Comparison of ENCODE assay signal across 16 cellular contexts in genomic region chr11:134039726-134040385, GRCh38. TPM values are rescaled to one million over a fixed set of nuclear protein-coding genes. Genes with fewer than 3 reads are reported as not detected.
A peak's percentile ranks its signal among the peaks of the same experiment; 100 is the strongest.
DNase-seq lines count a peak whose midpoint lies in the region; TF ChIP-seq lines count a peak whose summit lies in the region.
"Had no signal": no experiment of that assay in that cellular context is flagged by ENCODE, and none has a peak within 500 bp of the region (broad histone marks: within the 10 kb centered on the region; RNA-seq: fewer than 3 reads in every experiment).

No MANE protein-coding gene starts in this region.

- no peak for TF ChIP-seq CTCF in MCF 10A (IDR thresholded peaks at IDR 0.05; ENCODE audit: unreplicated experiment)
- TF ChIP-seq CTCF in breast epithelium (IDR thresholded peaks at IDR 0.05): no peak
- TF ChIP-seq CTCF in hepatocyte (IDR thresholded peaks at IDR 0.05; ENCODE audit: poor library complexity): no peak
- TF ChIP-seq CTCF in prostate gland (IDR thresholded peaks at IDR 0.05): no peak
- TF ChIP-seq CTCF in BE2C (IDR thresholded peaks at IDR 0.05; ENCODE audit: low read depth, low read length): no peak

- H3K36me3 Mint-ChIP-seq in MCF 10A (ENCODE audit: insufficient read depth, unreplicated experiment): no peaks in the 10 kb centered on the region
- H3K36me3 Mint-ChIP-seq: type B pancreatic cell had no signal

- POLR2A ChIA-PET in MCF 10A (lab: Yijun Ruan, JAX): interaction anchor here (1.0 to 2.4 kb wide), 4 partner anchors 15 to 112 kb away, joined by 3 to 21 read pairs (median 5); no protein-coding TSS in a partner anchor

- TF ChIP-seq POLR2A in breast epithelium (IDR thresholded peaks at IDR 0.05) (no peak), prostate gland (IDR thresholded peaks at IDR 0.05) (no peak)

- H3K4me3 ChIP-seq in breast epithelium: no peak overlapping the region
- H3K4me3 ChIP-seq in hepatocyte: no peak overlapping the region
- no peak overlapping the region for H3K4me3 ChIP-seq in prostate gland
- H3K4me3 ChIP-seq in urinary bladder (ENCODE audit: low read depth, low read length): no peak overlapping the region
- H3K4me3 ChIP-seq in BE2C (ENCODE audit: low read depth, low read length): no peak overlapping the region
- H3K4me3 ChIP-seq: skin epidermis had no signal

- no peaks in the 10 kb centered on the region for H4K20me1 ChIP-seq in hepatocyte (ENCODE audit: insufficient read depth, poor library complexity, severe bottlenecking)

- CTCF ChIA-PET in MCF 10A (lab: Yijun Ruan, JAX): interaction anchor here (0.5 to 10.5 kb wide), 10 partner anchors 11 to 1189 kb away, joined by 3 to 92 read pairs (median 3); no protein-coding TSS in a partner anchor

- H3K27ac Mint-ChIP-seq in MCF 10A (ENCODE audit: low read depth, unreplicated experiment): peak overlapping the region; percentile 84
- H3K27ac Mint-ChIP-seq: activated CD8-positive, alpha-beta memory T cell treated with anti-CD3 and anti-CD28 coated beads, Interleukin-2, amount 10 ng/mL, durations not matched to agents 7 days and 5 days; activated T-helper 2 cell treated with anti-CD3 and anti-CD28 coated beads, Interferon-gamma antibody, Interleukin-2, Interleukin-4, amounts not matched to agents 10 μg/mL and 5 μg/mL and 100 μg/mL, durations not matched to agents 14 hours and 24 hours and 36 hours; T-helper 1 cell treated with Interleukin-12 subunit alpha and Interleukin-12 subunit beta and Interleukin-4 antibody, amounts not matched to agents 30 μg/mL and 1 μg/mL, for 36 hours; type B pancreatic cell had no signal

- no TSS peak for BruUV-seq in MCF 10A (replicated peaks; lab: Mats Ljungman, UMichigan)

- H3K4me1 ChIP-seq in breast epithelium: peaks cover 0 to 7% of the 10 kb centered on the region in 2 donors
- peaks cover 35% of the 10 kb centered on the region for H3K4me1 ChIP-seq in hepatocyte (ENCODE audit: insufficient read depth)
- H3K4me1 ChIP-seq in prostate gland (replicated peaks): peaks cover 5% of the 10 kb centered on the region
- H3K4me1 ChIP-seq in urinary bladder (ENCODE audit: insufficient read depth): no peaks in the 10 kb centered on the region
- peaks cover 41% of the 10 kb centered on the region for H3K4me1 ChIP-seq in BE2C

- WGBS in hepatocyte (ENCODE audit: low lambda C conversion rate, missing lambda C conversion rate): 80% methylated on average over 18 of the region's 18 CpGs
- WGBS in prostate gland: 90% methylated on average over 18 of the region's 18 CpGs
- WGBS in urinary bladder: 75% methylated on average over 18 of the region's 18 CpGs

- peak overlapping the region; percentile 39 for H3K4me2 ChIP-seq in hepatocyte

- H3K27ac ChIP-seq in breast epithelium (no peak overlapping the region), hepatocyte (peak overlapping the region; percentile 73), prostate gland (peak overlapping the region; percentile 16 to 32), urinary bladder (ENCODE audit: low read depth) (peak overlapping the region; percentile 54)

- H3K79me2 ChIP-seq in hepatocyte: no peaks in the 10 kb centered on the region

- H3K9me3 ChIP-seq in breast epithelium (no peaks in the 10 kb centered on the region), hepatocyte (ENCODE audit: low read depth) (no peaks in the 10 kb centered on the region), prostate gland (no peaks in the 10 kb centered on the region), BE2C (no peaks in the 10 kb centered on the region)

- H3K36me3 ChIP-seq in breast epithelium: no peaks in the 10 kb centered on the region
- no peaks in the 10 kb centered on the region for H3K36me3 ChIP-seq in hepatocyte (replicated peaks; ENCODE audit: insufficient read depth, low read depth)
- no peaks in the 10 kb centered on the region for H3K36me3 ChIP-seq in prostate gland
- no peaks in the 10 kb centered on the region for H3K36me3 ChIP-seq in urinary bladder (ENCODE audit: insufficient read depth)
- no peaks in the 10 kb centered on the region for H3K36me3 ChIP-seq in BE2C

- H3K9me2 ChIP-seq in hepatocyte (replicated peaks; ENCODE audit: insufficient read depth): no peaks in the 10 kb centered on the region

- no peak overlapping the region for H3K4me3 Mint-ChIP-seq in MCF 10A (ENCODE audit: unreplicated experiment)
- H3K4me3 Mint-ChIP-seq: activated CD8-positive, alpha-beta memory T cell treated with anti-CD3 and anti-CD28 coated beads, Interleukin-2, amount 10 ng/mL, durations not matched to agents 7 days and 5 days; T-helper 1 cell treated with Interleukin-12 subunit alpha and Interleukin-12 subunit beta and Interleukin-4 antibody, amounts not matched to agents 30 μg/mL and 1 μg/mL, for 36 hours; type B pancreatic cell had no signal

- H3K27me3 ChIP-seq in breast epithelium: no peaks in the 10 kb centered on the region
- H3K27me3 ChIP-seq in hepatocyte: no peaks in the 10 kb centered on the region
- H3K27me3 ChIP-seq in prostate gland (replicated peaks; ENCODE audit: insufficient read depth): no peaks in the 10 kb centered on the region
- H3K27me3 ChIP-seq in BE2C: no peaks in the 10 kb centered on the region

- H2AFZ ChIP-seq in hepatocyte: no peak overlapping the region

- intact Hi-C loops in MCF 10A (cut with micrococcal nuclease): no loop called here
- intact Hi-C loops in breast epithelium (cut with DNase I; ENCODE audit: low total_unique reads): no loop called here
- intact Hi-C loops in prostate gland (cut with DNase I): no loop called here

- H3K27me3 Mint-ChIP-seq in MCF 10A (ENCODE audit: insufficient read depth, unreplicated experiment): no peaks in the 10 kb centered on the region
- H3K27me3 Mint-ChIP-seq: activated CD8-positive, alpha-beta memory T cell treated with anti-CD3 and anti-CD28 coated beads, Interleukin-2, amount 10 ng/mL, durations not matched to agents 7 days and 5 days had no signal

- DNase-seq in MCF 10A (ENCODE audit: unreplicated experiment): no peak
- no peak for DNase-seq in breast epithelium (ENCODE audit: low spot score in 2 of 2)
- no peak for DNase-seq in hepatocyte (ENCODE audit: low spot score)
- DNase-seq in prostate gland (ENCODE audit: low spot score): no peak
- no peak for DNase-seq in stimulated activated CD4-positive, alpha-beta T cell treated with anti-CD3 and anti-CD28 coated beads, Interleukin-2, amount 100 ng/mL, for 24 hours
- DNase-seq in NCI-H345 (lab: John Stamatoyannopoulos, UW): no peak
- DNase-seq in BE2C: no peak
- DNase-seq: activated CD8-positive, alpha-beta memory T cell treated with anti-CD3 and anti-CD28 coated beads, Interleukin-2, amount 10 ng/mL, durations not matched to agents 7 days and 5 days; amniotic stem cell; NCI-H1694 treated with DMSO at 0.1 percent for 48 hours; NCI-H446 treated with DMSO at 0.1 percent for 48 hours had no signal

- H3K9me3 Mint-ChIP-seq in MCF 10A (ENCODE audit: unreplicated experiment): no peaks in the 10 kb centered on the region
- H3K9me3 Mint-ChIP-seq: activated T-helper 2 cell treated with anti-CD3 and anti-CD28 coated beads, Interferon-gamma antibody, Interleukin-2, Interleukin-4, amounts not matched to agents 10 μg/mL and 5 μg/mL and 100 μg/mL, durations not matched to agents 14 hours and 24 hours and 36 hours; T-helper 1 cell treated with Interleukin-12 subunit alpha and Interleukin-12 subunit beta and Interleukin-4 antibody, amounts not matched to agents 30 μg/mL and 1 μg/mL, for 36 hours; type B pancreatic cell had no signal

- H3K4me1 Mint-ChIP-seq in MCF 10A (ENCODE audit: insufficient read depth, unreplicated experiment): peaks cover 42% of the 10 kb centered on the region

RNA-seq across cellular contexts. Expression of gene JAM3, which starts 29.0 kb away (rescaled TPM):
- 1.6 TPM in 2 replicates for total RNA-seq in MCF 10A (2022)
- 10 to 100 TPM; 25.0 to 34.5 (median 33.8) TPM for total RNA-seq in breast epithelium
- 23.6 and 25.6 TPM in 2 replicates for total RNA-seq in hepatocyte
- polyA plus RNA-seq in hepatocyte: 20.3 and 24.7 TPM in 2 replicates
- 100 to 1,000 TPM in 1 of 2 donors, 10 to 100 TPM in 1; 21.3 to 157 TPM for total RNA-seq in prostate gland
- total RNA-seq in urinary bladder: 90.2 TPM
- 61.1 TPM for polyA plus RNA-seq in urinary bladder
- polyA plus RNA-seq in BE2C (2012; ENCODE audit: insufficient read depth, insufficient read length, low read depth): 71.5 TPM

Comparison
In these comparisons a context has a peak if more than half of its experiments do, and no peak if none do; other contexts are left out.
1. H3K27ac ChIP-seq: peak in hepatocyte (single experiment), prostate gland (2 of 2) and urinary bladder (single experiment); none in breast epithelium (0 of 2).